Comparison of ENCODE assay signal across 11 cellular contexts in genomic region chr11:16897460-16898061, GRCh38.
DNase-seq lines count a peak whose midpoint lies in the region; ATAC-seq, FAIRE-seq and TF ChIP-seq lines count a peak whose summit lies in the region.
"Had no signal": no experiment of that assay in that cellular context is flagged by ENCODE, and none has a peak within 500 bp of the region (broad histone marks: within the 10 kb centered on the region; RNA-seq: fewer than 3 reads in every experiment).

No MANE protein-coding gene starts in this region.

- DNase-seq in activated naive CD8-positive, alpha-beta T cell treated with anti-CD3 and anti-CD28 coated beads for 36 hours: no peak
- DNase-seq in NCI-H2081 (lab: John Stamatoyannopoulos, UW) (peak; percentile 96 to 99), pancreas (no peak), amygdala (lab: John Stamatoyannopoulos, UW) (no peak)
- no peak for DNase-seq in activated T-helper 2 cell treated with anti-CD3 and anti-CD28 coated beads, Interferon-gamma antibody, Interleukin-2, Interleukin-4, amounts not matched to agents 10 μg/mL and 5 μg/mL and 100 μg/mL, durations not matched to agents 14 hours and 24 hours and 36 hours (ENCODE audit: low spot score)
- DNase-seq: activated CD8-positive, alpha-beta T cell treated with anti-CD3 and anti-CD28 coated beads for 36 hours; Karpas-422; psoas muscle had no signal

- H3K4me3 ChIP-seq in pancreas: peak overlapping the region in 1 of 4 donors; percentile 1
- H3K4me3 ChIP-seq: psoas muscle had no signal

- H3K27ac Mint-ChIP-seq in activated naive CD8-positive, alpha-beta T cell: peak overlapping the region; percentile 4
- no peak overlapping the region for H3K27ac Mint-ChIP-seq in activated naive CD8-positive, alpha-beta T cell treated with anti-CD3 and anti-CD28 coated beads for 36 hours
- H3K27ac Mint-ChIP-seq in activated T-helper 2 cell treated with anti-CD3 and anti-CD28 coated beads, Interferon-gamma antibody, Interleukin-2, Interleukin-4, amounts not matched to agents 10 μg/mL and 5 μg/mL and 100 μg/mL, durations not matched to agents 14 hours and 24 hours and 36 hours: peak overlapping the region; percentile 78
- H3K27ac Mint-ChIP-seq: activated CD8-positive, alpha-beta T cell treated with anti-CD3 and anti-CD28 coated beads for 36 hours had no signal

- ATAC-seq in pancreas (peak in 3 of 4 donors; percentile 9 to 25 (median 10)), GM19351 (IDR thresholded peaks at IDR 0.05; ENCODE audit: unreplicated experiment) (no peak), GM18870 (IDR thresholded peaks at IDR 0.05; ENCODE audit: unreplicated experiment) (no peak)
- ATAC-seq: activated CD8-positive, alpha-beta T cell treated with anti-CD3 and anti-CD28 coated beads for 36 hours; psoas muscle had no signal

- H3K27me3 ChIP-seq in pancreas: no peaks in the 10 kb centered on the region

- H3K27me3 Mint-ChIP-seq in activated naive CD8-positive, alpha-beta T cell: peaks cover 4% of the 10 kb centered on the region
- H3K27me3 Mint-ChIP-seq in activated naive CD8-positive, alpha-beta T cell treated with anti-CD3 and anti-CD28 coated beads for 36 hours: peaks cover 21% of the 10 kb centered on the region
- H3K27me3 Mint-ChIP-seq in activated T-helper 2 cell treated with anti-CD3 and anti-CD28 coated beads, Interferon-gamma antibody, Interleukin-2, Interleukin-4, amounts not matched to agents 10 μg/mL and 5 μg/mL and 100 μg/mL, durations not matched to agents 14 hours and 24 hours and 36 hours (ENCODE audit: low read depth): no peaks in the 10 kb centered on the region

- H3K4me3 Mint-ChIP-seq in activated naive CD8-positive, alpha-beta T cell: no peak overlapping the region
- H3K4me3 Mint-ChIP-seq in activated naive CD8-positive, alpha-beta T cell treated with anti-CD3 and anti-CD28 coated beads for 36 hours: no peak overlapping the region
- no peak overlapping the region for H3K4me3 Mint-ChIP-seq in activated T-helper 2 cell treated with anti-CD3 and anti-CD28 coated beads, Interferon-gamma antibody, Interleukin-2, Interleukin-4, amounts not matched to agents 10 μg/mL and 5 μg/mL and 100 μg/mL, durations not matched to agents 14 hours and 24 hours and 36 hours (ENCODE audit: low read depth)
- H3K4me3 Mint-ChIP-seq: activated CD8-positive, alpha-beta T cell treated with anti-CD3 and anti-CD28 coated beads for 36 hours had no signal

- TF ChIP-seq CTCF in pancreas (IDR thresholded peaks at IDR 0.05): no peak

- no peaks in the 10 kb centered on the region for H3K36me3 ChIP-seq in pancreas

- no peak for FAIRE-seq in pancreas (lab: Jason Lieb, UNC)

- H3K4me1 ChIP-seq in pancreas: peaks cover 9 to 21% (median 12%) of the 10 kb centered on the region in 3 donors
- H3K4me1 ChIP-seq: psoas muscle had no signal

- WGBS in pancreas, 2 donors: 66 to 71% methylated on average over 7 of the region's 7 CpGs

- no peak overlapping the region for H3K27ac ChIP-seq in pancreas
- H3K27ac ChIP-seq: psoas muscle had no signal

- H3K9me3 Mint-ChIP-seq in activated naive CD8-positive, alpha-beta T cell (ENCODE audit: low read depth): peaks cover 3% of the 10 kb centered on the region
- H3K9me3 Mint-ChIP-seq in activated naive CD8-positive, alpha-beta T cell treated with anti-CD3 and anti-CD28 coated beads for 36 hours: peaks cover 6% of the 10 kb centered on the region
- H3K9me3 Mint-ChIP-seq in activated T-helper 2 cell treated with anti-CD3 and anti-CD28 coated beads, Interferon-gamma antibody, Interleukin-2, Interleukin-4, amounts not matched to agents 10 μg/mL and 5 μg/mL and 100 μg/mL, durations not matched to agents 14 hours and 24 hours and 36 hours: peaks cover 12% of the 10 kb centered on the region
- H3K9me3 Mint-ChIP-seq: activated CD8-positive, alpha-beta T cell treated with anti-CD3 and anti-CD28 coated beads for 36 hours had no signal

- peaks cover 3% of the 10 kb centered on the region for H3K36me3 Mint-ChIP-seq in activated naive CD8-positive, alpha-beta T cell
- peaks cover 13% of the 10 kb centered on the region for H3K36me3 Mint-ChIP-seq in activated naive CD8-positive, alpha-beta T cell treated with anti-CD3 and anti-CD28 coated beads for 36 hours
- H3K36me3 Mint-ChIP-seq in activated T-helper 2 cell treated with anti-CD3 and anti-CD28 coated beads, Interferon-gamma antibody, Interleukin-2, Interleukin-4, amounts not matched to agents 10 μg/mL and 5 μg/mL and 100 μg/mL, durations not matched to agents 14 hours and 24 hours and 36 hours (ENCODE audit: low read depth): peaks cover 19% of the 10 kb centered on the region

- H3K9me3 ChIP-seq in pancreas: no peaks in the 10 kb centered on the region
- H3K9me3 ChIP-seq: psoas muscle had no signal

- H3K4me1 Mint-ChIP-seq in activated naive CD8-positive, alpha-beta T cell (ENCODE audit: low read depth): peaks cover 25% of the 10 kb centered on the region
- peaks cover 23% of the 10 kb centered on the region for H3K4me1 Mint-ChIP-seq in activated naive CD8-positive, alpha-beta T cell treated with anti-CD3 and anti-CD28 coated beads for 36 hours
- peaks cover 55% of the 10 kb centered on the region for H3K4me1 Mint-ChIP-seq in activated T-helper 2 cell treated with anti-CD3 and anti-CD28 coated beads, Interferon-gamma antibody, Interleukin-2, Interleukin-4, amounts not matched to agents 10 μg/mL and 5 μg/mL and 100 μg/mL, durations not matched to agents 14 hours and 24 hours and 36 hours (ENCODE audit: low read depth)

- intact Hi-C loops in activated T-helper 2 cell treated with anti-CD3 and anti-CD28 coated beads, Interferon-gamma antibody, Interleukin-2, Interleukin-4, amounts not matched to agents 10 μg/mL and 5 μg/mL and 100 μg/mL, durations not matched to agents 14 hours and 24 hours and 36 hours (cut with micrococcal nuclease): no loop called here
- intact Hi-C loops in pancreas (cut with DNase I): no loop called here

Comparison
In these comparisons a context has a peak if more than half of its experiments do, and no peak if none do; other contexts are left out.
1. DNase-seq: peak in NCI-H2081 (2 of 2); none in activated naive CD8-positive, alpha-beta T cell treated with anti-CD3 and anti-CD28 coated beads for 36 hours (single experiment), activated T-helper 2 cell treated with anti-CD3 and anti-CD28 coated beads, Interferon-gamma antibody, Interleukin-2, Interleukin-4, amounts not matched to agents 10 μg/mL and 5 μg/mL and 100 μg/mL, durations not matched to agents 14 hours and 24 hours and 36 hours (single experiment), pancreas (0 of 6) and amygdala (0 of 56).
2. ATAC-seq: peak in pancreas (3 of 4); none in GM19351 (single experiment) and GM18870 (single experiment).